In the genomic region with DNA sequence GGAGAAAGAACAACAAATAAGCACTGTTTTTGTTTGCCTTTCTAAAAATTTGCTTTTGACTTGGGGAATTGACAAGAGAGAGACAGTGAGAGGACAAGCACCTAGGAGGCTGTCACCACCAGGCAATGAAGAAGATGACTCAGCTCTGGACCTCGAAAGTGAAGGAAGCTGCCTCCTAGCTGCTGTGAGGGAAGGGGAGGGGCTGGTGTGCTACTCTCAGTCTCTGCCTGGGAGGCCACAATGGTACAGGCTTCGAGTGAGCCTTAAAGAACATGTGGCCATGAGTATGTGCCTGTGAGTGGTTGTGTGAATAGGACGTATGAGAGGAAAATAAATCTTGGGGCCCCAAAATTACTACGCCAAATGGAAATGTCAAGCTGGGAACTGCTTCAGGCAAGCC, we compare ENCODE assay signal across 8 cellular contexts. TPM values are rescaled to one million over a fixed set of nuclear protein-coding genes. Genes with fewer than 3 reads are reported as not detected.
DNase-seq lines count a peak whose midpoint lies in the region; ATAC-seq and TF ChIP-seq lines count a peak whose summit lies in the region.

No MANE protein-coding gene starts in this region.

- WGBS in IMR-90 (ENCODE audit: extremely low coverage in 2 of 2, insufficient read length in 1 of 2), 2 experiments = 0% methylated on average over 1 of the region's 4 CpGs; no CpG with 5 or more reads in 1 of the 2 experiments

- no peak overlapping the region for H3K18ac ChIP-seq in IMR-90 (ENCODE audit: low read depth, low read length)

- H3K36me3 ChIP-seq in GM23338 (ENCODE audit: insufficient read depth) (no peaks in the 10 kb centered on the region), IMR-90 (ENCODE audit: control insufficient read depth, insufficient read depth, low read length) (no peaks in the 10 kb centered on the region), neural progenitor cell (no peaks in the 10 kb centered on the region)

- no peaks in the 10 kb centered on the region for H3K9me2 ChIP-seq in GM23338 (ENCODE audit: insufficient read depth)

- peaks cover 4% of the 10 kb centered on the region for H3K4me1 ChIP-seq in GM23338 (ENCODE audit: insufficient read depth)
- no peaks in the 10 kb centered on the region for H3K4me1 ChIP-seq in IMR-90 (ENCODE audit: control insufficient read depth, insufficient read depth, low read length)
- peaks cover 3% of the 10 kb centered on the region for H3K4me1 ChIP-seq in neural progenitor cell

- no peak overlapping the region for H3K14ac ChIP-seq in IMR-90 (replicated peaks; ENCODE audit: low read depth, low read length)

- H3K27ac Mint-ChIP-seq in GM23338 (no peak overlapping the region), neural progenitor cell (no peak overlapping the region)
- H3K27ac Mint-ChIP-seq in activated T-helper 2 cell treated with anti-CD3 and anti-CD28 coated beads, Interferon-gamma antibody, Interleukin-2, Interleukin-4, amounts not matched to agents 10 μg/mL and 5 μg/mL and 100 μg/mL, durations not matched to agents 14 hours and 24 hours and 36 hours = no peak overlapping the region

- H3K4me1 Mint-ChIP-seq in GM23338 (peaks cover 22% of the 10 kb centered on the region), neural progenitor cell (peaks cover 7% of the 10 kb centered on the region)
- peaks cover 11% of the 10 kb centered on the region for H3K4me1 Mint-ChIP-seq in activated T-helper 2 cell treated with anti-CD3 and anti-CD28 coated beads, Interferon-gamma antibody, Interleukin-2, Interleukin-4, amounts not matched to agents 10 μg/mL and 5 μg/mL and 100 μg/mL, durations not matched to agents 14 hours and 24 hours and 36 hours (ENCODE audit: low read depth)

- no peak overlapping the region for H4K91ac ChIP-seq in IMR-90 (ENCODE audit: insufficient read depth, low read depth, low read length)

- no TSS peak for BruUV-seq in IMR-90 (replicated peaks; lab: Mats Ljungman, UMichigan)

- H3K4me3 Mint-ChIP-seq in GM23338 (no peak overlapping the region), neural progenitor cell (no peak overlapping the region)
- H3K4me3 Mint-ChIP-seq in activated T-helper 2 cell treated with anti-CD3 and anti-CD28 coated beads, Interferon-gamma antibody, Interleukin-2, Interleukin-4, amounts not matched to agents 10 μg/mL and 5 μg/mL and 100 μg/mL, durations not matched to agents 14 hours and 24 hours and 36 hours (ENCODE audit: low read depth) = no peak overlapping the region

- in situ Hi-C loops in IMR-90 (cut with MboI; ENCODE audit: low sequenced_read_pairs) = loop anchor here (10.0 to 25.0 kb wide), 3 partner anchors 962 to 1555 kb away; a partner anchor contains a TSS

- H3K79me2 ChIP-seq in GM23338 (replicated peaks; ENCODE audit: insufficient read depth) = no peaks in the 10 kb centered on the region
- H3K79me2 ChIP-seq in neural progenitor cell (ENCODE audit: low read depth) = no peaks in the 10 kb centered on the region

- no peak overlapping the region for H3K56ac ChIP-seq in IMR-90 (ENCODE audit: extremely low read depth, insufficient read depth, low read length)

- no peak overlapping the region for H3K4me3 ChIP-seq in GM23338
- no peak overlapping the region for H3K4me3 ChIP-seq in IMR-90 (ENCODE audit: insufficient read depth, low read depth, low read length)
- no peak overlapping the region for H3K4me3 ChIP-seq in neural progenitor cell

- no peak overlapping the region for H3K23ac ChIP-seq in IMR-90 (ENCODE audit: low read depth, low read length)

- no peak overlapping the region for H3K27ac ChIP-seq in GM23338 (ENCODE audit: low read depth)
- no peak overlapping the region for H3K27ac ChIP-seq in IMR-90 (ENCODE audit: insufficient read depth, low read length)
- no peak overlapping the region for H3K27ac ChIP-seq in neural progenitor cell

- no peak for TF ChIP-seq RAD21 in IMR-90 (IDR thresholded peaks at IDR 0.05; ENCODE audit: low read length)

- H3F3A ChIP-seq in GM23338 (replicated peaks; ENCODE audit: low read depth) = no peaks in the 10 kb centered on the region
- no peaks in the 10 kb centered on the region for H3F3A ChIP-seq in neural progenitor cell (ENCODE audit: low read depth)

- peaks cover 2% of the 10 kb centered on the region; the same call in 1 of the 2 replicates for H3K9me1 ChIP-seq in IMR-90 (ENCODE audit: insufficient read depth, low read length)

- TF ChIP-seq POLR2A in IMR-90 (IDR thresholded peaks at IDR 0.05; ENCODE audit: low read depth, low read length) = no peak

- H2AK9ac ChIP-seq in IMR-90 (replicated peaks; ENCODE audit: low read depth, low read length, poor library complexity) = no peak overlapping the region

- H2AK5ac ChIP-seq in IMR-90 (ENCODE audit: low read depth, low read length) = peak overlapping the region; percentile 48; the same call in 1 of the 2 replicates

- H4K20me1 ChIP-seq in GM23338 (replicated peaks; ENCODE audit: insufficient read depth) (no peaks in the 10 kb centered on the region), IMR-90 (ENCODE audit: insufficient read depth, low read length) (no peaks in the 10 kb centered on the region), neural progenitor cell (ENCODE audit: low read depth) (no peaks in the 10 kb centered on the region)

- no peak overlapping the region for H3K4me2 ChIP-seq in GM23338
- H3K4me2 ChIP-seq in IMR-90 (ENCODE audit: low read depth, low read length) = no peak overlapping the region
- no peak overlapping the region for H3K4me2 ChIP-seq in neural progenitor cell

- POLR2A ChIA-PET in IMR-90 (lab: Charles Lee; ENCODE audit: unreplicated experiment) = no interaction called here

- H2BK15ac ChIP-seq in IMR-90 (ENCODE audit: low read depth, low read length) = no peak overlapping the region

- CTCF ChIA-PET in IMR-90 (lab: Yijun Ruan, JAX) = no interaction called here

- H3K4ac ChIP-seq in IMR-90 (ENCODE audit: low read depth, low read length) = no peak overlapping the region

- no peak overlapping the region for H4K8ac ChIP-seq in IMR-90 (ENCODE audit: low read depth in 2 of 2, low read length in 2 of 2)

- no peak overlapping the region for H4K5ac ChIP-seq in IMR-90 (ENCODE audit: low read depth, low read length)

- dilution Hi-C loops in IMR-90 (cut with HindIII; ENCODE audit: low sequenced_read_pairs, unreplicated experiment) = no loop called here

- peaks cover 9% of the 10 kb centered on the region; the same call in 1 of the 3 replicates for H3K9me3 Mint-ChIP-seq in GM23338
- H3K9me3 Mint-ChIP-seq in activated T-helper 2 cell treated with anti-CD3 and anti-CD28 coated beads, Interferon-gamma antibody, Interleukin-2, Interleukin-4, amounts not matched to agents 10 μg/mL and 5 μg/mL and 100 μg/mL, durations not matched to agents 14 hours and 24 hours and 36 hours = no peaks in the 10 kb centered on the region
- H3K9me3 Mint-ChIP-seq in neural progenitor cell = peaks cover 4% of the 10 kb centered on the region

- peak; percentile 85 for ATAC-seq in GM23338
- peak; percentile 82 for ATAC-seq in IMR-90 (ENCODE audit: low read depth)

- no peak overlapping the region for H2AFZ ChIP-seq in GM23338
- H2AFZ ChIP-seq in IMR-90 (replicated peaks; ENCODE audit: low read length, poor library complexity) = peak overlapping the region; percentile 76
- H2AFZ ChIP-seq in neural progenitor cell (replicated peaks) = no peak overlapping the region

- no peaks in the 10 kb centered on the region for H3K79me1 ChIP-seq in IMR-90 (ENCODE audit: low read depth in 1 of 2, low read length in 2 of 2)

- intact Hi-C loops in IMR-90 (cut with micrococcal nuclease) = loop anchor here (10.0 kb wide), 1 partner anchor 752 kb away; no protein-coding TSS in a partner anchor
- intact Hi-C loops in activated T-helper 2 cell treated with anti-CD3 and anti-CD28 coated beads, Interferon-gamma antibody, Interleukin-2, Interleukin-4, amounts not matched to agents 10 μg/mL and 5 μg/mL and 100 μg/mL, durations not matched to agents 14 hours and 24 hours and 36 hours (cut with micrococcal nuclease) = no loop called here

- DNase-seq in NCI-H2227 (lab: John Stamatoyannopoulos, UW; ENCODE audit: unreplicated experiment) (peak; percentile 8), NCI-H2227 treated with DMSO at 0.1 percent for 48 hours (lab: John Stamatoyannopoulos, UW) (no peak), GM23338 (ENCODE audit: low spot score) (peak; percentile 57), IMR-90 (peak; percentile 66), neural progenitor cell (ENCODE audit: low spot score) (peak; percentile 8), HPDE6-E6E7 (ENCODE audit: extremely low spot score) (no peak), germinal center (ENCODE audit: low spot score) (no peak)
- DNase-seq in activated T-helper 2 cell treated with anti-CD3 and anti-CD28 coated beads, Interferon-gamma antibody, Interleukin-2, Interleukin-4, amounts not matched to agents 10 μg/mL and 5 μg/mL and 100 μg/mL, durations not matched to agents 14 hours and 24 hours and 36 hours (ENCODE audit: low spot score) = peak; percentile 34

- no peak overlapping the region for H2BK20ac ChIP-seq in IMR-90 (ENCODE audit: low read depth, low read length)

- H3K9me3 ChIP-seq in IMR-90 (ENCODE audit: control insufficient read depth, insufficient read depth, low read length) = no peaks in the 10 kb centered on the region
- H3K9me3 ChIP-seq in neural progenitor cell (ENCODE audit: low read depth) = no peaks in the 10 kb centered on the region

- H3K27me3 ChIP-seq in GM23338 (ENCODE audit: insufficient read depth) = no peaks in the 10 kb centered on the region
- H3K27me3 ChIP-seq in IMR-90 (ENCODE audit: control insufficient read depth, insufficient read depth, low read length) = no peaks in the 10 kb centered on the region
- H3K27me3 ChIP-seq in neural progenitor cell = no peaks in the 10 kb centered on the region

- no peaks in the 10 kb centered on the region for H3K36me3 Mint-ChIP-seq in GM23338 (ENCODE audit: low read depth)
- H3K36me3 Mint-ChIP-seq in activated T-helper 2 cell treated with anti-CD3 and anti-CD28 coated beads, Interferon-gamma antibody, Interleukin-2, Interleukin-4, amounts not matched to agents 10 μg/mL and 5 μg/mL and 100 μg/mL, durations not matched to agents 14 hours and 24 hours and 36 hours (ENCODE audit: low read depth) = no peaks in the 10 kb centered on the region
- H3K36me3 Mint-ChIP-seq in neural progenitor cell = no peaks in the 10 kb centered on the region

- no peak overlapping the region for H3K9ac ChIP-seq in IMR-90 (ENCODE audit: low read depth, low read length)
- no peak overlapping the region for H3K9ac ChIP-seq in neural progenitor cell

- H2BK5ac ChIP-seq in IMR-90 (ENCODE audit: low read depth, low read length, poor library complexity, severe bottlenecking) = no peak overlapping the region

- H3K27me3 Mint-ChIP-seq in GM23338 (ENCODE audit: insufficient read depth, low read depth, poor library complexity) (peaks cover 8% of the 10 kb centered on the region), neural progenitor cell (ENCODE audit: insufficient read depth, low read depth) (no peaks in the 10 kb centered on the region)
- peaks cover 18% of the 10 kb centered on the region for H3K27me3 Mint-ChIP-seq in activated T-helper 2 cell treated with anti-CD3 and anti-CD28 coated beads, Interferon-gamma antibody, Interleukin-2, Interleukin-4, amounts not matched to agents 10 μg/mL and 5 μg/mL and 100 μg/mL, durations not matched to agents 14 hours and 24 hours and 36 hours (ENCODE audit: low read depth)

- TF ChIP-seq CTCF in GM23338 (conservative IDR thresholded peaks at IDR 0.05; ENCODE audit: low read depth in 2 of 2) (no peak), IMR-90 (conservative IDR thresholded peaks at IDR 0.05; ENCODE audit: low read depth, low read length) (no peak), neural progenitor cell (IDR thresholded peaks at IDR 0.05) (no peak)

- no peak overlapping the region for H2BK120ac ChIP-seq in IMR-90 (ENCODE audit: low read depth, low read length)

RNA-seq across cellular contexts. Expression of a gene that starts 7.1 kb away (rescaled TPM):
- 29.4 and 30.0 TPM in 2 replicates for total RNA-seq in GM23338 (2014; rRNA removed; shearing (Covaris generic))
- polyA plus RNA-seq in GM23338 (2016; fragmentation: Nextera tagmentation; extraction: Ambion mirVana) = 12.0 and 13.5 TPM in 2 replicates
- 322 and 337 TPM in 2 replicates for total RNA-seq in IMR-90 (2012; rRNA removed)
- polyA plus RNA-seq in IMR-90 (2012; rRNA removed) = 129 and 145 TPM in 2 replicates
- 73.7 and 140 TPM in 2 replicates for polyA plus RNA-seq in IMR-90 (2012; cell fraction: cytosol; rRNA removed)
- polyA plus RNA-seq in IMR-90 (2012; cell fraction: nucleus; rRNA removed; ENCODE audit: low replicate concordance) = 303 and 325 TPM in 2 replicates
- total RNA-seq in activated T-helper 2 cell treated with anti-CD3 and anti-CD28 coated beads, Interferon-gamma antibody, Interleukin-2, Interleukin-4, amounts not matched to agents 10 μg/mL and 5 μg/mL and 100 μg/mL, durations not matched to agents 14 hours and 24 hours and 36 hours = 18.2 and 20.1 TPM in 2 replicates
- 10.1 and 22.5 TPM in 2 replicates for total RNA-seq in neural progenitor cell (ENCODE audit: low replicate concordance)

RNA-seq across cellular contexts. Expression of a gene that starts 24.3 kb away (rescaled TPM):
- not detected in 2 replicates for total RNA-seq in GM23338 (2014; rRNA removed; shearing (Covaris generic))
- polyA plus RNA-seq in GM23338 (2016; fragmentation: Nextera tagmentation; extraction: Ambion mirVana) = not detected in 2 replicates
- total RNA-seq in IMR-90 (2012; rRNA removed) = not detected in 2 replicates
- polyA plus RNA-seq in IMR-90 (2012; rRNA removed) = not detected in 2 replicates
- polyA plus RNA-seq in IMR-90 (2012; cell fraction: cytosol; rRNA removed) = not detected in 2 replicates
- not detected in 2 replicates for polyA plus RNA-seq in IMR-90 (2012; cell fraction: nucleus; rRNA removed; ENCODE audit: low replicate concordance)
- not detected in 2 replicates for total RNA-seq in activated T-helper 2 cell treated with anti-CD3 and anti-CD28 coated beads, Interferon-gamma antibody, Interleukin-2, Interleukin-4, amounts not matched to agents 10 μg/mL and 5 μg/mL and 100 μg/mL, durations not matched to agents 14 hours and 24 hours and 36 hours
- not detected in 2 replicates for total RNA-seq in neural progenitor cell (ENCODE audit: low replicate concordance)

Comparison
In these comparisons a context has a peak if more than half of its experiments do, and no peak if none do; other contexts are left out.
1. DNase-seq: peak in NCI-H2227 (single experiment), GM23338 (single experiment), IMR-90 (single experiment), activated T-helper 2 cell treated with anti-CD3 and anti-CD28 coated beads, Interferon-gamma antibody, Interleukin-2, Interleukin-4, amounts not matched to agents 10 μg/mL and 5 μg/mL and 100 μg/mL, durations not matched to agents 14 hours and 24 hours and 36 hours (single experiment) and neural progenitor cell (single experiment); none in NCI-H2227 treated with DMSO at 0.1 percent for 48 hours (single experiment), HPDE6-E6E7 (single experiment) and germinal center (single experiment).
2. RNA of a gene that starts 7.1 kb away (total RNA-seq): 322 to 337 TPM in IMR-90; 29.4 to 30.0 TPM in GM23338, 18.2 to 20.1 TPM in activated T-helper 2 cell treated with anti-CD3 and anti-CD28 coated beads, Interferon-gamma antibody, Interleukin-2, Interleukin-4, amounts not matched to agents 10 μg/mL and 5 μg/mL and 100 μg/mL, durations not matched to agents 14 hours and 24 hours and 36 hours and 10.1 to 22.5 TPM in neural progenitor cell; every median in the first group is over 10 times any median in the second.